8 cellular contexts compared by ENCODE assay signal in the genomic region with DNA sequence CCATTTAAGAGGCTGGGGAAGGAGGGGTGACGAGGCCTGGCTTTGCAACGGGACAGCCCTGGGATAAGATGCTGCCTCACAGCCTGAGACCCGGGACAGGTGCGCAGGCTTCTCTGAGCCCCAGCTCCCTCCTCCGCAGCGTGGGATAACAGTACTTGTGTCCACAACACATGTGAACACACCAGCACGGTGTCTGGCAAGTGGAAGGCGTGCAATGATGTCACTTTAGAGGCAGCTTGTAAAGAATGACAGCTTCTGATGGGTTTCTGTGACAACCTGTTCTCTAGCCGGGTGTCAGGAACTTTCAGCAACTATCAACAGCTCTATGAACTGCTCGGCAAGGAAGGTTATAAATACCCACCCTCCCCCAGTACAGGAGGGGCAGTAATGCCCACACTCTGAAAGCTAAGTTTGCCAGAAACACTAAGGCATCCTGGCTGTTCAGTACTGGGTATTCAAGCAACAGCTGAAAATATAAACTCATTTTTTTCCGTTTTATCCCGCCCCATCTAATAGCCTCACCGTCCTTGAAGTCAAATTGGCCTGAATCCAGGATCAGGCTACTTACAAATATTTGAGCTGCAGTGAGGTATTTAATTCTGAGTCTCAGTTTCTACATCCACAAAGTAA. TPM values are rescaled to one million over a fixed set of nuclear protein-coding genes. Genes with fewer than 3 reads are reported as not detected.
DNase-seq lines count a peak whose midpoint lies in the region; ATAC-seq and TF ChIP-seq lines count a peak whose summit lies in the region.

No MANE protein-coding gene starts in this region.

- peak overlapping the region; percentile 90 for H3K4me3 Mint-ChIP-seq in activated CD8-positive, alpha-beta T cell treated with anti-CD3 and anti-CD28 coated beads for 36 hours

- CTCF ChIA-PET in HEK293 (lab: Yijun Ruan, JAX) = interaction anchor here (0.6 to 2.8 kb wide), 11 partner anchors 19 to 159 kb away, joined by 3 to 23 read pairs (median 3); no protein-coding TSS in a partner anchor
- CTCF ChIA-PET in activated CD8-positive, alpha-beta T cell treated with anti-CD3 and anti-CD28 coated beads for 36 hours (lab: Charles Lee) = interaction anchor here (1.0 to 7.8 kb wide), 15 partner anchors 17 to 183 kb away, joined by 3 to 55 read pairs (median 4); no protein-coding TSS in a partner anchor

- TF ChIP-seq CTCF in HEK293 (tag by site-specific recombination; IDR thresholded peaks at IDR 0.05) = no peak
- no peak for TF ChIP-seq CTCF in activated CD8-positive, alpha-beta T cell treated with anti-CD3 and anti-CD28 coated beads for 36 hours (IDR thresholded peaks at IDR 0.05)
- no peak for TF ChIP-seq CTCF in sigmoid colon (IDR thresholded peaks at IDR 0.05)

- peak; percentile 5 to 8 for TF ChIP-seq POLR2A in sigmoid colon (IDR thresholded peaks at IDR 0.05)

- peaks cover 0 to 73% of the 10 kb centered on the region in 2 experiments; a peak in 2 of 3 replicates for H3K36me3 ChIP-seq in HEK293 (ENCODE audit: control insufficient read depth in 2 of 2, insufficient read depth in 1 of 2, low read length in 2 of 2)
- peaks cover 13 to 39% (median 25%) of the 10 kb centered on the region in 4 donors for H3K36me3 ChIP-seq in sigmoid colon

- H3K4me1 ChIP-seq in HEK293 (ENCODE audit: control insufficient read depth, insufficient read depth, low read length) = peaks cover 44% of the 10 kb centered on the region
- H3K4me1 ChIP-seq in sigmoid colon = peaks cover 4 to 100% (median 100%) of the 10 kb centered on the region in 4 donors

- DNase-seq in activated CD8-positive, alpha-beta T cell treated with anti-CD3 and anti-CD28 coated beads for 36 hours = peak; percentile 36
- DNase-seq in Right ventricle myocardium superior (peak; percentile 69), sigmoid colon (peak; percentile 90), NCI-H526 (lab: John Stamatoyannopoulos, UW) (no peak), NOMO-1 treated with DMSO at 0.1 percent for 48 hours (lab: John Stamatoyannopoulos, UW; ENCODE audit: unreplicated experiment) (no peak), HuH-7 (ENCODE audit: low spot score) (no peak)

- ATAC-seq in activated CD8-positive, alpha-beta T cell treated with anti-CD3 and anti-CD28 coated beads for 36 hours = no peak
- ATAC-seq in Right ventricle myocardium superior (ENCODE audit: poor library complexity) (peak; percentile 42), HG02798 (IDR thresholded peaks at IDR 0.05; ENCODE audit: poor library complexity, unreplicated experiment) (no peak)

- H3K36me3 Mint-ChIP-seq in activated CD8-positive, alpha-beta T cell treated with anti-CD3 and anti-CD28 coated beads for 36 hours (ENCODE audit: low read depth) = peaks cover 90% of the 10 kb centered on the region

- H3K27ac Mint-ChIP-seq in activated CD8-positive, alpha-beta T cell treated with anti-CD3 and anti-CD28 coated beads for 36 hours = peak overlapping the region; percentile 100

- TF ChIP-seq EP300 in sigmoid colon (IDR thresholded peaks at IDR 0.05) = peak; percentile 61 to 97 (median 87)

- H3K27ac ChIP-seq in HEK293 (ENCODE audit: extremely low read depth, low read depth, low read length) (peak overlapping the region; percentile 85; the same call in 1 of the 2 replicates), sigmoid colon (peak overlapping the region; percentile 96 to 100 (median 99))

- intact Hi-C loops in activated CD8-positive, alpha-beta T cell treated with anti-CD3 and anti-CD28 coated beads for 36 hours (cut with micrococcal nuclease) = no loop called here
- intact Hi-C loops in Right ventricle myocardium superior (cut with DNase I) (no loop called here), sigmoid colon (cut with DNase I) (loop anchor here (2.0 to 5.0 kb wide), 2 partner anchors 59 to 139 kb away; a partner anchor contains a TSS)

- H3K9me3 ChIP-seq in HEK293 (ENCODE audit: control insufficient read depth, insufficient read depth, low read depth, low read length) (no peaks in the 10 kb centered on the region), sigmoid colon (no peaks in the 10 kb centered on the region)

- WGBS in sigmoid colon, 2 donors = 48 to 70% methylated on average over 13 of the region's 13 CpGs

- no peaks in the 10 kb centered on the region for H3K27me3 Mint-ChIP-seq in activated CD8-positive, alpha-beta T cell treated with anti-CD3 and anti-CD28 coated beads for 36 hours

- H3K27me3 ChIP-seq in sigmoid colon = no peaks in the 10 kb centered on the region

- H3K4me1 Mint-ChIP-seq in activated CD8-positive, alpha-beta T cell treated with anti-CD3 and anti-CD28 coated beads for 36 hours (ENCODE audit: low read depth) = peaks cover 66% of the 10 kb centered on the region

- no peaks in the 10 kb centered on the region for H3K9me3 Mint-ChIP-seq in activated CD8-positive, alpha-beta T cell treated with anti-CD3 and anti-CD28 coated beads for 36 hours

- POLR2A ChIA-PET in HEK293 (lab: Yijun Ruan, JAX) = interaction anchor here (0.6 to 2.6 kb wide), 18 partner anchors 15 to 154 kb away, joined by 3 to 17 read pairs (median 4); a partner anchor contains a TSS
- POLR2A ChIA-PET in activated CD8-positive, alpha-beta T cell treated with anti-CD3 and anti-CD28 coated beads for 36 hours (lab: Charles Lee) = interaction anchor here (0.7 to 44.1 kb wide), 15 partner anchors 10 to 153 kb away, joined by 3 to 1125 read pairs (median 5); a partner anchor contains a TSS

- H3K4me3 ChIP-seq in HEK293 (ENCODE audit: low read depth, low read length) (no peak overlapping the region), sigmoid colon (peak overlapping the region in 1 of 4 donors; percentile 32)

TF ChIP-seq in HEK293, 187 proteins besides CTCF, POLR2A, EP300 and RAD21 (continues in another document):
- TF ChIP-seq ZNF140 (tag by site-specific recombination; IDR thresholded peaks at IDR 0.05) (no peak), GLIS2 (tag by site-specific recombination; IDR thresholded peaks at IDR 0.05) (no peak), TRIM28 (IDR thresholded peaks at IDR 0.05; ENCODE audit: borderline replicate concordance, low read length) (no peak), HOXA7 (CRISPR knock-in tag; IDR thresholded peaks at IDR 0.05; ENCODE audit: borderline replicate concordance) (no peak), YY1 (tag by site-specific recombination; IDR thresholded peaks at IDR 0.05) (no peak), ZNF473 (tag by site-specific recombination; IDR thresholded peaks at IDR 0.05) (no peak), ZNF394 (tag by site-specific recombination; IDR thresholded peaks at IDR 0.05; ENCODE audit: borderline replicate concordance) (no peak), SCRT2 (tag by site-specific recombination; IDR thresholded peaks at IDR 0.05) (peak; percentile 54), ZFP41 (tag by site-specific recombination; IDR thresholded peaks at IDR 0.05; ENCODE audit: borderline replicate concordance) (no peak), ZNF600 (tag by site-specific recombination; IDR thresholded peaks at IDR 0.05) (no peak), ZNF174 (tag by site-specific recombination; IDR thresholded peaks at IDR 0.05) (no peak)
- TF ChIP-seq, protein P1, sequence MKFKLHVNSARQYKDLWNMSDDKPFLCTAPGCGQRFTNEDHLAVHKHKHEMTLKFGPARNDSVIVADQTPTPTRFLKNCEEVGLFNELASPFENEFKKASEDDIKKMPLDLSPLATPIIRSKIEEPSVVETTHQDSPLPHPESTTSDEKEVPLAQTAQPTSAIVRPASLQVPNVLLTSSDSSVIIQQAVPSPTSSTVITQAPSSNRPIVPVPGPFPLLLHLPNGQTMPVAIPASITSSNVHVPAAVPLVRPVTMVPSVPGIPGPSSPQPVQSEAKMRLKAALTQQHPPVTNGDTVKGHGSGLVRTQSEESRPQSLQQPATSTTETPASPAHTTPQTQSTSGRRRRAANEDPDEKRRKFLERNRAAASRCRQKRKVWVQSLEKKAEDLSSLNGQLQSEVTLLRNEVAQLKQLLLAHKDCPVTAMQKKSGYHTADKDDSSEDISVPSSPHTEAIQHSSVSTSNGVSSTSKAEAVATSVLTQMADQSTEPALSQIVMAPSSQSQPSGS (tag by site-specific recombination; IDR thresholded peaks at IDR 0.05; ENCODE audit: low read depth) = 0 out of 2 replicates have a peak, but pooled peaks have one; percentile 15
- TF ChIP-seq, protein P2, sequence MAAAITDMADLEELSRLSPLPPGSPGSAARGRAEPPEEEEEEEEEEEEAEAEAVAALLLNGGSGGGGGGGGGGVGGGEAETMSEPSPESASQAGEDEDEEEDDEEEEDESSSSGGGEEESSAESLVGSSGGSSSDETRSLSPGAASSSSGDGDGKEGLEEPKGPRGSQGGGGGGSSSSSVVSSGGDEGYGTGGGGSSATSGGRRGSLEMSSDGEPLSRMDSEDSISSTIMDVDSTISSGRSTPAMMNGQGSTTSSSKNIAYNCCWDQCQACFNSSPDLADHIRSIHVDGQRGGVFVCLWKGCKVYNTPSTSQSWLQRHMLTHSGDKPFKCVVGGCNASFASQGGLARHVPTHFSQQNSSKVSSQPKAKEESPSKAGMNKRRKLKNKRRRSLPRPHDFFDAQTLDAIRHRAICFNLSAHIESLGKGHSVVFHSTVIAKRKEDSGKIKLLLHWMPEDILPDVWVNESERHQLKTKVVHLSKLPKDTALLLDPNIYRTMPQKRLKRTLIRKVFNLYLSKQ (tag by site-specific recombination; IDR thresholded peaks at IDR 0.05; ENCODE audit: borderline replicate concordance) = no peak
- TF ChIP-seq, protein P3, sequence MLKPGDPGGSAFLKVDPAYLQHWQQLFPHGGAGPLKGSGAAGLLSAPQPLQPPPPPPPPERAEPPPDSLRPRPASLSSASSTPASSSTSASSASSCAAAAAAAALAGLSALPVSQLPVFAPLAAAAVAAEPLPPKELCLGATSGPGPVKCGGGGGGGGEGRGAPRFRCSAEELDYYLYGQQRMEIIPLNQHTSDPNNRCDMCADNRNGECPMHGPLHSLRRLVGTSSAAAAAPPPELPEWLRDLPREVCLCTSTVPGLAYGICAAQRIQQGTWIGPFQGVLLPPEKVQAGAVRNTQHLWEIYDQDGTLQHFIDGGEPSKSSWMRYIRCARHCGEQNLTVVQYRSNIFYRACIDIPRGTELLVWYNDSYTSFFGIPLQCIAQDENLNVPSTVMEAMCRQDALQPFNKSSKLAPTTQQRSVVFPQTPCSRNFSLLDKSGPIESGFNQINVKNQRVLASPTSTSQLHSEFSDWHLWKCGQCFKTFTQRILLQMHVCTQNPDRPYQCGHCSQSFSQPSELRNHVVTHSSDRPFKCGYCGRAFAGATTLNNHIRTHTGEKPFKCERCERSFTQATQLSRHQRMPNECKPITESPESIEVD (tag by site-specific recombination; IDR thresholded peaks at IDR 0.05) = no peak

RNA-seq across cellular contexts. Expression of a gene that starts 59.7 kb away (rescaled TPM):
- 100 to 1,000 TPM; 624 to 679 TPM for total RNA-seq in activated CD8-positive, alpha-beta T cell treated with anti-CD3 and anti-CD28 coated beads for 36 hours
- total RNA-seq in Right ventricle myocardium superior (138 TPM), sigmoid colon (100 to 1,000 TPM; 147 to 273 (median 184) TPM)
- 100 to 1,000 TPM in 1 of 3 donors, 10 to 100 TPM in 2; 63.7 to 307 (median 88.3) TPM for polyA plus RNA-seq in sigmoid colon

Comparison
In these comparisons a context has a peak if more than half of its experiments do, and no peak if none do; other contexts are left out.
1. DNase-seq: peak in activated CD8-positive, alpha-beta T cell treated with anti-CD3 and anti-CD28 coated beads for 36 hours (single experiment), Right ventricle myocardium superior (single experiment) and sigmoid colon (single experiment); none in NCI-H526 (0 of 2), NOMO-1 treated with DMSO at 0.1 percent for 48 hours (single experiment) and HuH-7 (single experiment).